28 cellular contexts compared by ENCODE assay signal in genomic region chr10:29212597-29212996, GRCh38.
"Had no signal": no experiment of that assay in that cellular context is flagged by ENCODE, and none has a peak within 500 bp of the region (broad histone marks: within the 10 kb centered on the region; RNA-seq: fewer than 3 reads in every experiment).

No MANE protein-coding gene starts in this region.

- H3K9me3 ChIP-seq: suprapubic skin, testis, thyroid gland, transverse colon, upper lobe of right lung, uterus, vagina had no signal

- H3K27ac Mint-ChIP-seq: stimulated activated memory B cell treated with anti-CD40 and anti-IgM and Interleukin-4, amounts not matched to agents 10 μg/mL and 1 μg/mL and 100 μg/mL, for 72 hours; stimulated activated naive B cell treated with anti-CD40 and anti-IgM and Interleukin-4, amounts not matched to agents 10 μg/mL and 1 μg/mL and 100 μg/mL, for 72 hours; stimulated activated naive CD8-positive, alpha-beta T cell treated with anti-CD3 and anti-CD28 coated beads, Interleukin-15, amount 100 ng/mL, for 72 hours; stimulated activated naive CD8-positive, alpha-beta T cell treated with anti-CD3 and anti-CD28 coated beads, Interleukin-15, Interleukin-2, amounts not matched to agents 100 ng/mL and 50 ng/mL, for 24 hours; type B pancreatic cell had no signal

- FAIRE-seq: urothelium cell line had no signal

- H3K27ac ChIP-seq: stomach, suprapubic skin, testis, thoracic aorta, thyroid gland, tibial artery, tibial nerve, transverse colon, upper lobe of left lung, upper lobe of right lung, uterus, vagina had no signal

- H3K27me3 ChIP-seq: suprapubic skin, testis, thyroid gland, tibial artery, tibial nerve, transverse colon, upper lobe of left lung, upper lobe of right lung, uterus, vagina had no signal

- H3K4me3 Mint-ChIP-seq: stimulated activated memory B cell treated with anti-CD40 and anti-IgM and Interleukin-4, amounts not matched to agents 10 μg/mL and 1 μg/mL and 100 μg/mL, for 72 hours; stimulated activated naive B cell treated with anti-CD40 and anti-IgM and Interleukin-4, amounts not matched to agents 10 μg/mL and 1 μg/mL and 100 μg/mL, for 72 hours; stimulated activated naive CD8-positive, alpha-beta T cell treated with anti-CD3 and anti-CD28 coated beads, Interleukin-15, amount 100 ng/mL, for 72 hours; stimulated activated naive CD8-positive, alpha-beta T cell treated with anti-CD3 and anti-CD28 coated beads, Interleukin-15, Interleukin-2, amounts not matched to agents 100 ng/mL and 50 ng/mL, for 24 hours; type B pancreatic cell had no signal

- H3K4me3 ChIP-seq: stomach, suprapubic skin, testis, thoracic aorta, thyroid gland, tibial artery, tibial nerve, transverse colon, upper lobe of left lung, upper lobe of right lung, uterus, vagina had no signal

- H3K4me1 ChIP-seq: stomach, suprapubic skin, testis, thyroid gland, tibial artery, tibial nerve, transverse colon, upper lobe of left lung, upper lobe of right lung, uterus, vagina had no signal

- H3K4me1 Mint-ChIP-seq: stimulated activated memory B cell treated with anti-CD40 and anti-IgM and Interleukin-4, amounts not matched to agents 10 μg/mL and 1 μg/mL and 100 μg/mL, for 72 hours; stimulated activated naive B cell treated with anti-CD40 and anti-IgM and Interleukin-4, amounts not matched to agents 10 μg/mL and 1 μg/mL and 100 μg/mL, for 72 hours; stimulated activated naive CD8-positive, alpha-beta T cell treated with anti-CD3 and anti-CD28 coated beads, Interleukin-15, amount 100 ng/mL, for 72 hours had no signal

- H3K36me3 Mint-ChIP-seq: stimulated activated memory B cell treated with anti-CD40 and anti-IgM and Interleukin-4, amounts not matched to agents 10 μg/mL and 1 μg/mL and 100 μg/mL, for 72 hours; stimulated activated naive B cell treated with anti-CD40 and anti-IgM and Interleukin-4, amounts not matched to agents 10 μg/mL and 1 μg/mL and 100 μg/mL, for 72 hours; type B pancreatic cell had no signal

- DNase-seq: stimulated activated CD4-positive, alpha-beta T cell treated with anti-CD3 and anti-CD28 coated beads, Interleukin-2, amount 100 ng/mL, for 24 hours; stimulated activated CD4-positive, alpha-beta T cell treated with anti-CD3 and anti-CD28 coated beads, Interleukin-2, amount 100 ng/mL, for 48 hours; stimulated activated CD4-positive, alpha-beta T cell treated with anti-CD3 and anti-CD28 coated beads, Interleukin-4, amount 100 ng/mL, for 1 hour; stimulated activated CD4-positive, alpha-beta T cell treated with anti-CD3 and anti-CD28 coated beads, Interleukin-4, amount 100 ng/mL, for 24 hours; stimulated activated CD4-positive, alpha-beta T cell treated with anti-CD3 and anti-CD28 coated beads, Interleukin-4, amount 100 ng/mL, for 4 hours; stimulated activated CD8-positive, alpha-beta memory T cell treated with anti-CD3 and anti-CD28 coated beads, Interleukin-4, amount 100 ng/mL, for 48 hours; stimulated activated naive B cell treated with anti-CD40 and anti-IgM and Interleukin-4, amounts not matched to agents 10 μg/mL and 1 μg/mL and 100 μg/mL, for 72 hours; stimulated activated naive CD4-positive, alpha-beta T cell; stimulated activated naive CD4-positive, alpha-beta T cell treated with Interleukin-2 at 50 U/mL for 16 hours; stimulated activated naive CD8-positive, alpha-beta T cell treated with anti-CD3 and anti-CD28 coated beads, Interleukin-15, amount 100 ng/mL, for 72 hours; stimulated activated naive CD8-positive, alpha-beta T cell treated with anti-CD3 and anti-CD28 coated beads, Interleukin-15, Interleukin-2, amounts not matched to agents 100 U/mL and 50 U/mL, for 24 hours; stomach; substantia nigra; testis; thyroid gland; tibial artery; transverse colon; upper lobe of left lung; upper lobe of right lung; uterus had no signal

- H3K36me3 ChIP-seq: stomach, suprapubic skin, thoracic aorta, thyroid gland, tibial artery, tibial nerve, transverse colon, upper lobe of left lung, upper lobe of right lung, uterus, vagina had no signal

- ATAC-seq: stimulated activated memory B cell treated with anti-CD40 and anti-IgM and Interleukin-4, amounts not matched to agents 10 μg/mL and 1 μg/mL and 100 μg/mL, for 72 hours; stimulated activated naive B cell treated with anti-CD40 and anti-IgM and Interleukin-4, amounts not matched to agents 10 μg/mL and 1 μg/mL and 100 μg/mL, for 72 hours; stimulated activated naive CD8-positive, alpha-beta T cell treated with anti-CD3 and anti-CD28 coated beads, Interleukin-15, amount 100 ng/mL, for 72 hours; stimulated activated naive CD8-positive, alpha-beta T cell treated with anti-CD3 and anti-CD28 coated beads, Interleukin-15, Interleukin-2, amounts not matched to agents 100 U/mL and 50 U/mL, for 24 hours; upper lobe of right lung had no signal
